ENCODE assay signal across 24 cellular contexts in genomic region chr9:122780026-122780425, GRCh38. TPM values are rescaled to one million over a fixed set of nuclear protein-coding genes. Genes with fewer than 3 reads are reported as not detected.
"Had no signal": no experiment of that assay in that cellular context is flagged by ENCODE, and none has a peak within 500 bp of the region (broad histone marks: within the 10 kb centered on the region; RNA-seq: fewer than 3 reads in every experiment).

No MANE protein-coding gene starts in this region.

- H3K27me3 ChIP-seq: heart left ventricle, right atrium auricular region, sigmoid colon, stomach, transverse colon had no signal

- H3K36me3 ChIP-seq: heart left ventricle, left ventricle myocardium inferior, lower lobe of right lung, right atrium auricular region, sigmoid colon, stomach, thoracic aorta, transverse colon had no signal

- H3K9me3 ChIP-seq: heart left ventricle, left ventricle myocardium inferior, lower lobe of right lung, psoas muscle, right atrium auricular region, sigmoid colon, stomach, thoracic aorta, transverse colon had no signal

- DNase-seq: effector memory CD4-positive, alpha-beta T cell; heart left ventricle; hippocampal formation; left ventricle myocardium inferior; lower lobe of right lung; mesenchymal stem cell; naive thymus-derived CD4-positive, alpha-beta T cell; nephron progenitor cell; psoas muscle; sigmoid colon; stimulated activated CD4-positive, alpha-beta T cell treated with anti-CD3 and anti-CD28 coated beads, Interleukin-2, amount 100 ng/mL, for 24 hours; stimulated activated CD4-positive, alpha-beta T cell treated with anti-CD3 and anti-CD28 coated beads, Interleukin-4, amount 100 ng/mL, for 4 hours; stimulated activated naive CD4-positive, alpha-beta T cell; stomach; substantia nigra; transverse colon had no signal

- H3K4me3 ChIP-seq: heart left ventricle, left ventricle myocardium inferior, lower lobe of right lung, psoas muscle, right atrium auricular region, sigmoid colon, skin epidermis, stomach, thoracic aorta, transverse colon had no signal

- H3K27ac ChIP-seq: heart left ventricle, left ventricle myocardium inferior, lower lobe of right lung, psoas muscle, right atrium auricular region, sigmoid colon, skin epidermis, stomach, thoracic aorta, transverse colon had no signal

- ATAC-seq: esophagus mucosa; heart left ventricle; lower lobe of right lung; naive thymus-derived CD4-positive, alpha-beta T cell; psoas muscle had no signal

- H3K4me1 ChIP-seq: heart left ventricle, left ventricle myocardium inferior, lower lobe of right lung, psoas muscle, right atrium auricular region, sigmoid colon, stomach, transverse colon had no signal

RNA-seq across cellular contexts. Expression of gene OR5C1, which starts 8.7 kb away (rescaled TPM):
- total RNA-seq: esophagus mucosa; fibroblast of lung; frontal cortex; glomerular endothelial cell; heart left ventricle; left ventricle myocardium inferior; lower lobe of right lung; naive thymus-derived CD4-positive, alpha-beta T cell; omental fat pad; psoas muscle; right atrium auricular region; sigmoid colon; stomach; thoracic aorta; transverse colon had no signal
- polyA plus RNA-seq: fibroblast of lung; heart left ventricle; naive thymus-derived CD4-positive, alpha-beta T cell; psoas muscle; sigmoid colon; stomach had no signal

RNA-seq across cellular contexts. Expression of gene OR1K1, which starts 19.9 kb away (rescaled TPM):
- total RNA-seq: esophagus mucosa; fibroblast of lung; frontal cortex; glomerular endothelial cell; heart left ventricle; left ventricle myocardium inferior; lower lobe of right lung; naive thymus-derived CD4-positive, alpha-beta T cell; omental fat pad; psoas muscle; right atrium auricular region; sigmoid colon; stomach; thoracic aorta; transverse colon had no signal
- polyA plus RNA-seq: fibroblast of lung; heart left ventricle; naive thymus-derived CD4-positive, alpha-beta T cell; psoas muscle; sigmoid colon; stomach had no signal

RNA-seq across cellular contexts. Expression of gene OR1L6, which starts 37.9 kb away (rescaled TPM):
- total RNA-seq: esophagus mucosa; fibroblast of lung; frontal cortex; glomerular endothelial cell; heart left ventricle; left ventricle myocardium inferior; lower lobe of right lung; naive thymus-derived CD4-positive, alpha-beta T cell; omental fat pad; psoas muscle; right atrium auricular region; sigmoid colon; stomach; thoracic aorta; transverse colon had no signal
- polyA plus RNA-seq: fibroblast of lung; heart left ventricle; naive thymus-derived CD4-positive, alpha-beta T cell; psoas muscle; sigmoid colon; stomach had no signal

RNA-seq across cellular contexts. Expression of gene OR1L4, which starts 56.2 kb away (rescaled TPM):
- total RNA-seq: esophagus mucosa; fibroblast of lung; frontal cortex; glomerular endothelial cell; heart left ventricle; left ventricle myocardium inferior; lower lobe of right lung; naive thymus-derived CD4-positive, alpha-beta T cell; omental fat pad; psoas muscle; right atrium auricular region; sigmoid colon; stomach; thoracic aorta; transverse colon had no signal
- polyA plus RNA-seq: fibroblast of lung; heart left ventricle; naive thymus-derived CD4-positive, alpha-beta T cell; psoas muscle; sigmoid colon; stomach had no signal
